23 cellular contexts compared by ENCODE assay signal in the genomic region with DNA sequence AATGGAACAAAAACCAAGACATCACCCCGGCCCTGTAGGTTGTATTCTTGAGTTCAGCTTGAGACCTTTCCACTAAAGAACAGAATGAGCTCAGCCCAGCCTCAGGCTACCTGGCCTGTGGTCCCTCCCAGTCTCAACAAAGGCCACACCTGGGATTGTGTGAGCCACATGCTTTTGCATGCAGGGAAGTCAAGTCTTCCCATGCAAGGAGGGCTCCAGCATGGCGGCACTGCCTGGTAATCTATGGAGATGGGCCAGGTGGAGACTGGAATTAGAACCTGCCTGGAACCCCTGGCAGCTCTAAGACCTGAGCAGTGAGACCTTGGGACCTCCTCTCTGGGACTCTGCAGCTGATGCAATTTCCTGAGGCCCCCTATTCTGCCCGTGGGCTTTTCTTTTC.
"Had no signal": no experiment of that assay in that cellular context is flagged by ENCODE, and none has a peak within 500 bp of the region (broad histone marks: within the 10 kb centered on the region; RNA-seq: fewer than 3 reads in every experiment).

No MANE protein-coding gene starts in this region.

- FAIRE-seq: HepG2 had no signal

- H2AFZ ChIP-seq: PC-9 had no signal

- DNase-seq: IMR-90; Karpas-422; KG1; MG63; NCI-H1092; NCI-H1436; NCI-H187; NCI-H2029; NCI-H2081 treated with DMSO at 0.1 percent for 48 hours; NCI-H2171; NCI-H226; NCI-H446; NCI-H524 treated with DMSO at 0.1 percent for 48 hours; NCI-H69; NCI-H774; NK-92 treated with Interleukin-12 subunit alpha and Interleukin-12 subunit beta, amount 100 ng/mL, for 24 hours; OCI-M1; PC-9; Peyer's patch; SHP77 treated with DMSO at 0.1 percent for 48 hours; SJCRH30 had no signal

- H3K4me3 ChIP-seq: MG63, PC-9, Peyer's patch, SJCRH30 had no signal

- H3K4me2 ChIP-seq: PC-9 had no signal

- H3K27me3 ChIP-seq: MG63, Peyer's patch, SJCRH30 had no signal

- ATAC-seq: HepG2, Right ventricle myocardium inferior had no signal

- H3K36me3 ChIP-seq: MG63, Peyer's patch, SJCRH30 had no signal

- H3K9me3 ChIP-seq: MG63, Peyer's patch, SJCRH30 had no signal

- H3K27ac ChIP-seq: PC-9, Peyer's patch, SJCRH30 had no signal

- H3K4me1 ChIP-seq: Peyer's patch had no signal
